15 cellular contexts compared by ENCODE assay signal in genomic region chr2:199379251-199379650, GRCh38.
DNase-seq lines count a peak whose midpoint lies in the region; ATAC-seq and TF ChIP-seq lines count a peak whose summit lies in the region.
"Had no signal": no experiment of that assay in that cellular context is flagged by ENCODE, and none has a peak within 500 bp of the region (broad histone marks: within the 10 kb centered on the region; RNA-seq: fewer than 3 reads in every experiment).

No MANE protein-coding gene starts in this region.

- POLR2A ChIA-PET in RWPE1 (lab: Yijun Ruan, JAX; ENCODE audit: low non-redundant PET), result interaction anchor here (0.7 kb wide), 1 partner anchor 750 kb away, joined by 6 read pairs; no protein-coding TSS in a partner anchor

- no peaks in the 10 kb centered on the region for H3K27me3 ChIP-seq in heart left ventricle
- H3K27me3 ChIP-seq: BLaER1 treated with 17β-estradiol and CSF1 and Interleukin-3, amounts not matched to agents 10 nM and 100 nM; sigmoid colon; transverse colon had no signal

- TF ChIP-seq POLR2A in heart left ventricle (IDR thresholded peaks at IDR 0.05), result no peak

- no peaks in the 10 kb centered on the region for H3K4me1 ChIP-seq in heart left ventricle
- H3K4me1 ChIP-seq: sigmoid colon had no signal

- H3K9me3 ChIP-seq in heart left ventricle, result no peaks in the 10 kb centered on the region
- H3K9me3 ChIP-seq: BLaER1 treated with 17β-estradiol and CSF1 and Interleukin-3, amounts not matched to agents 10 nM and 100 nM; HAP-1; sigmoid colon; transverse colon had no signal

- H3K4me3 ChIP-seq in HFF-Myc (replicated peaks; ENCODE audit: low read depth, low read length) (no peak overlapping the region), fibroblast of the aortic adventitia (ENCODE audit: low read depth, low read length) (no peak overlapping the region), heart left ventricle (no peak overlapping the region)
- H3K4me3 ChIP-seq: BLaER1 treated with 17β-estradiol and CSF1 and Interleukin-3, amounts not matched to agents 10 nM and 100 nM; HAP-1; sigmoid colon; transverse colon had no signal

- no peak overlapping the region for H3K27ac ChIP-seq in RWPE1
- H3K27ac ChIP-seq in heart left ventricle, result no peak overlapping the region
- H3K27ac ChIP-seq: BLaER1 treated with 17β-estradiol and CSF1 and Interleukin-3, amounts not matched to agents 10 nM and 100 nM; sigmoid colon; transverse colon had no signal

- 91 to 94% (median 93%) methylated on average over 2 of the region's 2 CpGs for WGBS in heart left ventricle, 4 donors

- CTCF ChIA-PET in RWPE1 (lab: Yijun Ruan, JAX), result interaction anchor here (0.6 kb wide), 1 partner anchor 55 kb away, joined by 4 read pairs; no protein-coding TSS in a partner anchor

- DNase-seq in AG08395 (ENCODE audit: low spot score) (peak; percentile 54), HFF-Myc (ENCODE audit: extremely low read depth, low read depth) (peak; percentile 38), RWPE1 (ENCODE audit: low spot score) (peak; percentile 59), fibroblast of the aortic adventitia (ENCODE audit: low read depth) (peak; percentile 26), heart left ventricle (no peak), GM13976 (ENCODE audit: low spot score) (no peak)
- DNase-seq: activated CD8-positive, alpha-beta memory T cell treated with anti-CD3 and anti-CD28 coated beads, Interleukin-2, amount 50 U/mL, for 48 hours; immature natural killer cell; naive thymus-derived CD8-positive, alpha-beta T cell; sigmoid colon; transverse colon had no signal

- ATAC-seq in heart left ventricle, result no peak
- ATAC-seq in GM19395 (IDR thresholded peaks at IDR 0.05; ENCODE audit: unreplicated experiment), result no peak
- ATAC-seq in HG03520 (IDR thresholded peaks at IDR 0.05; ENCODE audit: unreplicated experiment), result no peak
- ATAC-seq: naive thymus-derived CD8-positive, alpha-beta T cell had no signal

- no peaks in the 10 kb centered on the region for H3K36me3 ChIP-seq in heart left ventricle
- H3K36me3 ChIP-seq: BLaER1 treated with 17β-estradiol and CSF1 and Interleukin-3, amounts not matched to agents 10 nM and 100 nM; sigmoid colon had no signal

- intact Hi-C loops in heart left ventricle (cut with DNase I), result loop anchor here in 1 of 10 donors (10.0 kb wide), 1 partner anchor 124 kb away; no protein-coding TSS in a partner anchor

- TF ChIP-seq CTCF in HFF-Myc (IDR thresholded peaks at IDR 0.05; ENCODE audit: low read depth, low read length, missing control alignments) (no peak), RWPE1 (conservative IDR thresholded peaks at IDR 0.05; ENCODE audit: low read depth) (no peak), fibroblast of the aortic adventitia (IDR thresholded peaks at IDR 0.05; ENCODE audit: insufficient read depth, low read length) (no peak), heart left ventricle (IDR thresholded peaks at IDR 0.05) (no peak), GM13976 (IDR thresholded peaks at IDR 0.05; ENCODE audit: borderline replicate concordance, control extremely low read depth, extremely low read depth, insufficient read depth, missing control alignments) (no peak)

- in situ Hi-C loops in GM13976 (cut with MboI; ENCODE audit: low sequenced_read_pairs, unreplicated experiment), result no loop called here

Comparison
In these comparisons a context has a peak if more than half of its experiments do, and no peak if none do; other contexts are left out.
1. DNase-seq: peak in AG08395 (single experiment), HFF-Myc (single experiment), RWPE1 (single experiment) and fibroblast of the aortic adventitia (single experiment); none in heart left ventricle (0 of 5) and GM13976 (single experiment).